In the genomic region with DNA sequence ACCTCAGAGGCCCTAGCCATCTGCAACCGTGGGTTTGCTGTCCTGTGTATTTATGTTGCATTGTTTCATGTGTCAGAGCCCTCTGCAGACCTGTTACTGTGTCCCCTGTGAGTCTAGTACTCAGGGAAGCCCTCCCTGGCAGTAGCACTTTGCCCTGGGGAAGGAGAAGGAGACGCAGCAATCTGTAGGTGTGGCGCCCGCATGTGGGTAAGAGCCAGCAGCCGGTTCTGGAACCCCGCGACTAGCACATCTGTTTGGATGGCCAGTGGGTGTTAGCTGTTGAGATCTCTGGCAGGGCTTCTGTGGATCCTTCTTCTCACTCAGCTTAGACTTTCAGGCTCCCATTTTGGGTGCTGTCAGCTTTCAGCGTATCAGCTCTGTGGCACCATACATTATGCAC, we compare ENCODE assay signal across 18 cellular contexts.
"Had no signal": no experiment of that assay in that cellular context is flagged by ENCODE, and none has a peak within 500 bp of the region (broad histone marks: within the 10 kb centered on the region; RNA-seq: fewer than 3 reads in every experiment).

No MANE protein-coding gene starts in this region.

- ATAC-seq: left lobe of liver; natural killer cell; sciatic nerve; stimulated activated memory B cell treated with anti-CD40 and anti-IgM and Interleukin-4, amounts not matched to agents 10 μg/mL and 1 μg/mL and 100 μg/mL, for 72 hours had no signal

- DNase-seq: effector CD8-positive, alpha-beta T cell; foreskin melanocyte; heart left ventricle; mammary epithelial cell; natural killer cell; occipital lobe; spleen; stimulated activated CD4-positive, alpha-beta T cell treated with anti-CD3 and anti-CD28 coated beads, Interleukin-15, amount 100 ng/mL, for 24 hours; stimulated activated CD4-positive, alpha-beta T cell treated with anti-CD3 and anti-CD28 coated beads, Interleukin-1b, Interleukin-23, amount 100 ng/mL, for 48 hours; stimulated activated CD4-positive, alpha-beta T cell treated with anti-CD3 and anti-CD28 coated beads, Interleukin-4, amount 100 ng/mL, for 24 hours; trophoblast cell; uterus had no signal

- H3K27ac ChIP-seq: coronary artery, heart left ventricle, neural progenitor cell, parathyroid adenoma, spleen, uterus had no signal
